In the genomic region with DNA sequence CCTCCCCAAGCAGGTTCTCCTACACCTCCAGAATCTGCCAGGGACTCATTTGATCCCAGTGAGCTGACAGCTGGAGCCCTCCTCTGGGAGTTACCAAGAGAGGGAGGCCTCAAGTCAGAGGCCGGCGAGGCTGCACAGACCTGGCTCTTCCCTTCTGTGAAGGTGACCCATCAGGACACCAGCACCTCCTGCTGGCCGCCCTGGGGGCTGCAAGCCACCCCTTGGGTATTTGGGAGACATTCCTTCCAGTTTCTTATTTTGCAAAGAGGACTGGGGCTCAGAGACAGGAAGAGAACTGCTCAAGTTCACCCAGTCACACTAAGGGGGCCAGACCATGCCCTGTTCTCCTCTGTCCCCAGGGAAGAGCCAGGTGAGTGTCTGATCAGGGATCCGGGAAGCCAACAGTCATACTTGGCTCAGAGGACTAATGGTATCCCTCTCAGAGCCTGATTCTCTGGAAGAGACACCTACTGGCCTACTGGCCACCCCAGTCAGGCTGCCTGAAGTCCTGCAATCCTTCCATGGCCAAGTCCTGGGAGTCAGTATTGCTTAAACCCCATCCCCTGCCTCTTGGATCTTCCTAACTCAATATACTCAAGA, we compare ENCODE assay signal across 10 cellular contexts. TPM values are rescaled to one million over a fixed set of nuclear protein-coding genes. Genes with fewer than 3 reads are reported as not detected.
DNase-seq lines count a peak whose midpoint lies in the region; ATAC-seq and TF ChIP-seq lines count a peak whose summit lies in the region.
"Had no signal": no experiment of that assay in that cellular context is flagged by ENCODE, and none has a peak within 500 bp of the region (broad histone marks: within the 10 kb centered on the region; RNA-seq: fewer than 3 reads in every experiment).

No MANE protein-coding gene starts in this region.

- H3K27me3 ChIP-seq in BJ (ENCODE audit: control insufficient read depth, insufficient read depth, low read length) (peaks cover 2% of the 10 kb centered on the region; the same call in 1 of the 2 replicates), adrenal gland (peaks cover 4% of the 10 kb centered on the region), liver (ENCODE audit: control insufficient read depth in 4 of 4, insufficient read depth in 4 of 4, low read length in 3 of 4) (no peaks in the 10 kb centered on the region)
- H3K27me3 ChIP-seq in CD4-positive, alpha-beta memory T cell (ENCODE audit: insufficient read depth, low read length) = peaks cover 9% of the 10 kb centered on the region

- DNase-seq in BJ (ENCODE audit: low read depth) = no peak
- peak; percentile 62 for DNase-seq in HEK293T (ENCODE audit: extremely low spot score)
- peak in 4 of 7 donors; percentile 38 to 64 (median 48) for DNase-seq in adrenal gland
- no peak for DNase-seq in SIG-M5 (lab: John Stamatoyannopoulos, UW)
- DNase-seq in CD4-positive, alpha-beta memory T cell = no peak
- DNase-seq in G401 (ENCODE audit: low spot score) = no peak
- DNase-seq: kidney glomerular epithelial cell, NCI-H1048 had no signal

- H3K9me3 ChIP-seq in adrenal gland (replicated peaks in 1 of 3) (no peaks in the 10 kb centered on the region), liver (ENCODE audit: control insufficient read depth in 4 of 4, low read length in 3 of 4) (no peaks in the 10 kb centered on the region)
- H3K9me3 ChIP-seq in CD4-positive, alpha-beta memory T cell (ENCODE audit: control insufficient read depth in 1 of 2, low read length in 2 of 2) = no peaks in the 10 kb centered on the region

- TF ChIP-seq CTCF in BJ (IDR thresholded peaks at IDR 0.05; ENCODE audit: insufficient read depth, low read depth, low read length) (peak; percentile 29; the same call in 1 of the 2 replicates), adrenal gland (IDR thresholded peaks at IDR 0.05) (peak in 4 of 6 experiments; percentile 44 to 48 (median 44)), liver (IDR thresholded peaks at IDR 0.05; ENCODE audit: low read depth, low read length, missing input control) (peak; percentile 32)

- H3K9me3 Mint-ChIP-seq in CD4-positive, alpha-beta memory T cell = peaks cover 0 to 2% (median 0%) of the 10 kb centered on the region in 8 donors

- no peak overlapping the region for H3K4me3 Mint-ChIP-seq in CD4-positive, alpha-beta memory T cell

- peaks cover 19 to 41% of the 10 kb centered on the region in 2 donors for H3K27me3 Mint-ChIP-seq in CD4-positive, alpha-beta memory T cell

- H3K27ac ChIP-seq in adrenal gland (no peak overlapping the region), liver (ENCODE audit: low read depth in 1 of 2, low read length in 2 of 2) (no peak overlapping the region)
- H3K27ac ChIP-seq in CD4-positive, alpha-beta memory T cell (ENCODE audit: low read depth, low read length) = no peak overlapping the region

- no peak overlapping the region for H3K4me3 ChIP-seq in BJ (ENCODE audit: low read depth, low read length)
- no peak overlapping the region for H3K4me3 ChIP-seq in adrenal gland
- H3K4me3 ChIP-seq in liver (ENCODE audit: low read depth in 1 of 3, low read length in 3 of 3) = no peak overlapping the region
- no peak overlapping the region for H3K4me3 ChIP-seq in CD4-positive, alpha-beta memory T cell (ENCODE audit: low read length in 2 of 2)

- peak; percentile 32 to 51 for TF ChIP-seq RAD21 in liver (IDR thresholded peaks at IDR 0.05)

- peaks cover 1 to 12% (median 5%) of the 10 kb centered on the region in 4 donors for H3K4me1 Mint-ChIP-seq in CD4-positive, alpha-beta memory T cell

- in situ Hi-C loops in G401 (cut with HindIII; ENCODE audit: low sequenced_read_pairs) = no loop called here

- H3K36me3 ChIP-seq in BJ (ENCODE audit: control insufficient read depth, insufficient read depth, low read length) = no peaks in the 10 kb centered on the region
- H3K36me3 ChIP-seq in adrenal gland (replicated peaks in 1 of 2) = no peaks in the 10 kb centered on the region
- no peaks in the 10 kb centered on the region for H3K36me3 ChIP-seq in liver (ENCODE audit: control insufficient read depth in 4 of 4, insufficient read depth in 3 of 4, low read depth in 1 of 4, low read length in 3 of 4)
- no peaks in the 10 kb centered on the region for H3K36me3 ChIP-seq in CD4-positive, alpha-beta memory T cell (ENCODE audit: insufficient read depth, low read length)

- no peaks in the 10 kb centered on the region for H3K36me3 Mint-ChIP-seq in CD4-positive, alpha-beta memory T cell

- 30 to 64% (median 48%) methylated on average over 3 to 4 of the region's 4 CpGs; no CpG with 5 or more reads in 1 of the 4 donors for WGBS in adrenal gland, 4 donors
- WGBS in liver = 52% methylated on average over 4 of the region's 4 CpGs

- H3K27ac Mint-ChIP-seq in CD4-positive, alpha-beta memory T cell = no peak overlapping the region

- CTCF ChIA-PET in BJ (lab: Yijun Ruan, JAX) (interaction anchor here (2.8 kb wide), 1 partner anchor 16 kb away, joined by 11 read pairs; no protein-coding TSS in a partner anchor), HEK293T (lab: Yijun Ruan, JAX) (no interaction called here)
- CTCF ChIA-PET in CD4-positive, alpha-beta memory T cell (lab: Charles Lee; ENCODE audit: partially characterized antibody) = interaction anchor here (1.6 kb wide), 1 partner anchor 11 kb away, joined by 4 read pairs; no protein-coding TSS in a partner anchor

- no peak overlapping the region for H3K9ac ChIP-seq in liver (ENCODE audit: low read depth in 1 of 2, low read length in 2 of 2)

- ATAC-seq in HG03565 (IDR thresholded peaks at IDR 0.05; ENCODE audit: unreplicated experiment) = no peak

- intact Hi-C loops in adrenal gland (cut with DNase I) = no loop called here
- intact Hi-C loops in CD4-positive, alpha-beta memory T cell (cut with micrococcal nuclease) = no loop called here

- POLR2A ChIA-PET in BJ (lab: Charles Lee) = no interaction called here
- POLR2A ChIA-PET in HEK293T (lab: Yijun Ruan, JAX) = no interaction called here
- POLR2A ChIA-PET in CD4-positive, alpha-beta memory T cell (lab: Charles Lee; ENCODE audit: partially characterized antibody) = no interaction called here

- no peak for TF ChIP-seq POLR2A in adrenal gland (IDR thresholded peaks at IDR 0.05)

- H3K4me1 ChIP-seq in adrenal gland (replicated peaks in 1 of 2) (no peaks in the 10 kb centered on the region), liver (ENCODE audit: control insufficient read depth in 4 of 4, insufficient read depth in 4 of 4, low read length in 3 of 4) (peaks cover 0 to 6% (median 0%) of the 10 kb centered on the region in 4 donors)
- H3K4me1 ChIP-seq in CD4-positive, alpha-beta memory T cell (ENCODE audit: insufficient read depth, low read length) = no peaks in the 10 kb centered on the region

TF ChIP-seq in HEK293T, 16 proteins besides CTCF, POLR2A, EP300 and RAD21:
- TF ChIP-seq LEF1 (IDR thresholded peaks at IDR 0.05; ENCODE audit: borderline replicate concordance) (no peak), CTBP1 (IDR thresholded peaks at IDR 0.05; ENCODE audit: borderline replicate concordance) (no peak), FOXM1 (IDR thresholded peaks at IDR 0.05; ENCODE audit: borderline replicate concordance) (no peak), ARNT (IDR thresholded peaks at IDR 0.05) (no peak), FOXA1 (IDR thresholded peaks at IDR 0.05) (no peak), NFRKB (IDR thresholded peaks at IDR 0.05) (no peak)
- TF ChIP-seq, protein P1, sequence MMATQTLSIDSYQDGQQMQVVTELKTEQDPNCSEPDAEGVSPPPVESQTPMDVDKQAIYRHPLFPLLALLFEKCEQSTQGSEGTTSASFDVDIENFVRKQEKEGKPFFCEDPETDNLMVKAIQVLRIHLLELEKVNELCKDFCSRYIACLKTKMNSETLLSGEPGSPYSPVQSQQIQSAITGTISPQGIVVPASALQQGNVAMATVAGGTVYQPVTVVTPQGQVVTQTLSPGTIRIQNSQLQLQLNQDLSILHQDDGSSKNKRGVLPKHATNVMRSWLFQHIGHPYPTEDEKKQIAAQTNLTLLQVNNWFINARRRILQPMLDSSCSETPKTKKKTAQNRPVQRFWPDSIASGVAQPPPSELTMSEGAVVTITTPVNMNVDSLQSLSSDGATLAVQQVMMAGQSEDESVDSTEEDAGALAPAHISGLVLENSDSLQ (IDR thresholded peaks at IDR 0.05) = no peak

TF ChIP-seq in liver, 16 proteins besides CTCF, POLR2A, EP300 and RAD21:
- no peak for TF ChIP-seq HNF4A (conservative IDR thresholded peaks at IDR 0.05)
- no peak for TF ChIP-seq GABPA (IDR thresholded peaks at IDR 0.05 in 1 of 2, conservative IDR thresholded peaks at IDR 0.05 in 1 of 2)
- no peak for TF ChIP-seq TAF1 (conservative IDR thresholded peaks at IDR 0.05)
- TF ChIP-seq, protein P2, sequence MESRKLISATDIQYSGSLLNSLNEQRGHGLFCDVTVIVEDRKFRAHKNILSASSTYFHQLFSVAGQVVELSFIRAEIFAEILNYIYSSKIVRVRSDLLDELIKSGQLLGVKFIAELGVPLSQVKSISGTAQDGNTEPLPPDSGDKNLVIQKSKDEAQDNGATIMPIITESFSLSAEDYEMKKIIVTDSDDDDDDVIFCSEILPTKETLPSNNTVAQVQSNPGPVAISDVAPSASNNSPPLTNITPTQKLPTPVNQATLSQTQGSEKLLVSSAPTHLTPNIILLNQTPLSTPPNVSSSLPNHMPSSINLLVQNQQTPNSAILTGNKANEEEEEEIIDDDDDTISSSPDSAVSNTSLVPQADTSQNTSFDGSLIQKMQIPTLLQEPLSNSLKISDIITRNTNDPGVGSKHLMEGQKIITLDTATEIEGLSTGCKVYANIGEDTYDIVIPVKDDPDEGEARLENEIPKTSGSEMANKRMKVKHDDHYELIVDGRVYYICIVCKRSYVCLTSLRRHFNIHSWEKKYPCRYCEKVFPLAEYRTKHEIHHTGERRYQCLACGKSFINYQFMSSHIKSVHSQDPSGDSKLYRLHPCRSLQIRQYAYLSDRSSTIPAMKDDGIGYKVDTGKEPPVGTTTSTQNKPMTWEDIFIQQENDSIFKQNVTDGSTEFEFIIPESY (IDR thresholded peaks at IDR 0.05) = no peak
- TF ChIP-seq RXRA (IDR thresholded peaks at IDR 0.05) = no peak

RNA-seq across cellular contexts. Expression of a gene that starts 40.5 kb away (rescaled TPM):
- polyA plus RNA-seq in BJ (2011; rRNA removed) (not detected in 2 replicates), adrenal gland (10 to 100 TPM; 31.2 to 45.5 (median 36.5) TPM), liver (1 to 10 TPM; 1.7 to 7.4 TPM)
- not detected in 2 replicates for polyA minus RNA-seq in BJ (2011; rRNA and poly(A)+ RNA removed)
- total RNA-seq in adrenal gland (10 to 100 TPM; 11.0 to 39.6 (median 26.8) TPM), liver (1 to 10 TPM in 1 of 2 donors, under 1 TPM in 1; 0.89 to 9.8 TPM)
- 10 to 100 TPM; 28.7 to 30.0 TPM for total RNA-seq in CD4-positive, alpha-beta memory T cell
- polyA plus RNA-seq in CD4-positive, alpha-beta memory T cell = 1 to 10 TPM; 1.8 to 3.7 TPM
- not detected in 2 replicates for total RNA-seq in G401 (2014; rRNA removed; shearing (Covaris generic))

RNA-seq across cellular contexts. Expression of a gene that starts 54.4 kb away (rescaled TPM):
- polyA plus RNA-seq in BJ (2011; rRNA removed) (not detected in 2 replicates), adrenal gland (1 to 10 TPM in 1 of 3 donors, under 1 TPM in 2; 0.22 to 1.6 (median 0.61) TPM), liver (not detected)
- not detected in 2 replicates for polyA minus RNA-seq in BJ (2011; rRNA and poly(A)+ RNA removed)
- total RNA-seq in adrenal gland (1 to 10 TPM in 2 of 8 donors, not detected in 6; 1.1 to 2.5 TPM), liver (not detected)
- not detected for total RNA-seq in CD4-positive, alpha-beta memory T cell
- polyA plus RNA-seq in CD4-positive, alpha-beta memory T cell = not detected
- not detected in 2 replicates for total RNA-seq in G401 (2014; rRNA removed; shearing (Covaris generic))

Comparison
In these comparisons a context has a peak if more than half of its experiments do, and no peak if none do; other contexts are left out.
1. DNase-seq: peak in HEK293T (single experiment) and adrenal gland (4 of 7); none in BJ (single experiment), SIG-M5 (single experiment), CD4-positive, alpha-beta memory T cell (0 of 5) and G401 (single experiment).
2. Peak in every context shown above with its lines, with median percentiles within 50 percentile points of each other: CTCF ChIP-seq.